20 cellular contexts compared by ENCODE assay signal in genomic region chr6:76683985-76684384, GRCh38.
DNase-seq lines count a peak whose midpoint lies in the region; ATAC-seq and TF ChIP-seq lines count a peak whose summit lies in the region.
"Had no signal": no experiment of that assay in that cellular context is flagged by ENCODE, and none has a peak within 500 bp of the region (broad histone marks: within the 10 kb centered on the region; RNA-seq: fewer than 3 reads in every experiment).

No MANE protein-coding gene starts in this region.

- ATAC-seq in HG03457 (IDR thresholded peaks at IDR 0.05; ENCODE audit: unreplicated experiment) = no peak
- no peak for ATAC-seq in GM21360 (IDR thresholded peaks at IDR 0.05; ENCODE audit: unreplicated experiment)
- ATAC-seq: A549 had no signal

- peaks cover 35% of the 10 kb centered on the region for H3K4me1 ChIP-seq in OCI-LY3 (ENCODE audit: low read length)
- H3K4me1 ChIP-seq: A549 had no signal

- no peaks in the 10 kb centered on the region for H3K9me3 ChIP-seq in OCI-LY3 (ENCODE audit: insufficient read depth, low read length)
- H3K9me3 ChIP-seq: A549, SK-N-SH had no signal

- H3K4me1 Mint-ChIP-seq in glutamatergic neuron (ENCODE audit: low read depth, unreplicated experiment) = peaks cover 12% of the 10 kb centered on the region
- H3K4me1 Mint-ChIP-seq: B cell, CD14-positive monocyte had no signal

- no peaks in the 10 kb centered on the region for H3K27me3 Mint-ChIP-seq in glutamatergic neuron (ENCODE audit: unreplicated experiment)
- H3K27me3 Mint-ChIP-seq: B cell had no signal

- no peaks in the 10 kb centered on the region for H4K20me1 ChIP-seq in OCI-LY3 (ENCODE audit: insufficient read depth, low read length)

- no peak for TF ChIP-seq CTCF in OCI-LY3 (IDR thresholded peaks at IDR 0.05; ENCODE audit: low read depth, low read length)
- TF ChIP-seq CTCF in glutamatergic neuron (IDR thresholded peaks at IDR 0.05; ENCODE audit: partially characterized antibody, unreplicated experiment) = no peak

- DNase-seq in NOMO-1 treated with DMSO at 0.1 percent for 48 hours (lab: John Stamatoyannopoulos, UW; ENCODE audit: unreplicated experiment) (peak; percentile 0), NOMO-1 treated with dmso at 0.1 percent for 144 hours (lab: John Stamatoyannopoulos, UW; ENCODE audit: unreplicated experiment) (no peak), glutamatergic neuron (no peak), medulla oblongata (ENCODE audit: extremely low spot score) (no peak)
- DNase-seq: DMS53, GF-D8, HCEC 1CT, KG1, NCI-H1105, NCI-H187, NCI-H82, SIG-M5, SK-N-SH, T-helper 2 cell had no signal

- H3K4me3 ChIP-seq in OCI-LY3 (ENCODE audit: low read length) = peak overlapping the region; percentile 38
- H3K4me3 ChIP-seq: A549 had no signal

- no peak overlapping the region for H3K4me3 Mint-ChIP-seq in glutamatergic neuron (ENCODE audit: unreplicated experiment)
- H3K4me3 Mint-ChIP-seq: B cell, CD14-positive monocyte had no signal

- no peak overlapping the region for H2AFZ ChIP-seq in OCI-LY3 (ENCODE audit: low read depth, low read length)

- H3K27me3 ChIP-seq in OCI-LY3 (ENCODE audit: low read depth, low read length) = no peaks in the 10 kb centered on the region

- peak overlapping the region; percentile 65 for H3K4me2 ChIP-seq in OCI-LY3 (ENCODE audit: low read length)
- H3K4me2 ChIP-seq: A549, SK-N-SH had no signal

- peak overlapping the region; percentile 65 for H3K27ac Mint-ChIP-seq in glutamatergic neuron (ENCODE audit: unreplicated experiment)
- H3K27ac Mint-ChIP-seq: B cell, CD14-positive monocyte had no signal

- H3K9me3 Mint-ChIP-seq in glutamatergic neuron (ENCODE audit: unreplicated experiment) = no peaks in the 10 kb centered on the region

- H3K36me3 Mint-ChIP-seq in glutamatergic neuron (ENCODE audit: unreplicated experiment) = peaks cover 6% of the 10 kb centered on the region
- H3K36me3 Mint-ChIP-seq: CD14-positive monocyte had no signal

- H3K36me3 ChIP-seq in OCI-LY3 (replicated peaks; ENCODE audit: low read depth, low read length) = no peaks in the 10 kb centered on the region

- H3K9ac ChIP-seq in OCI-LY3 (ENCODE audit: low read length) = peak overlapping the region; percentile 33
- H3K9ac ChIP-seq: SK-N-SH had no signal

- H3K79me2 ChIP-seq in OCI-LY3 (ENCODE audit: low read length) = no peaks in the 10 kb centered on the region

- H3K27ac ChIP-seq in OCI-LY3 (ENCODE audit: low read length) = peak overlapping the region; percentile 86
- H3K27ac ChIP-seq: A549 had no signal
